21 cellular contexts compared by ENCODE assay signal in genomic region chr1:226073184-226073950, GRCh38. TPM values are rescaled to one million over a fixed set of nuclear protein-coding genes. Genes with fewer than 3 reads are reported as not detected.
A peak's percentile ranks its signal among the peaks of the same experiment; 100 is the strongest.
DNase-seq lines count a peak whose midpoint lies in the region; ATAC-seq, FAIRE-seq and TF ChIP-seq lines count a peak whose summit lies in the region.
"Had no signal": no experiment of that assay in that cellular context is flagged by ENCODE, and none has a peak within 500 bp of the region (broad histone marks: within the 10 kb centered on the region; RNA-seq: fewer than 3 reads in every experiment).

No MANE protein-coding gene starts in this region.

- TF ChIP-seq RAD21 in A549 (conservative IDR thresholded peaks at IDR 0.05 in 1 of 2, IDR thresholded peaks at IDR 0.05 in 1 of 2) = no peak

- no peak for ATAC-seq in A549
- ATAC-seq in activated naive CD4-positive, alpha-beta T cell treated with anti-CD3 and anti-CD28 coated beads, Interleukin-2, amount 50 U/mL, for 72 hours = no peak
- ATAC-seq: foreskin keratinocyte had no signal

- no peaks in the 10 kb centered on the region for H3K27me3 Mint-ChIP-seq in mesothelial cell of epicardium (ENCODE audit: low read depth)
- no peaks in the 10 kb centered on the region for H3K27me3 Mint-ChIP-seq in activated T-helper 1 cell treated with anti-CD3 and anti-CD28 coated beads, Interleukin-12 subunit alpha, Interleukin-12 subunit beta, Interleukin-2, Interleukin-4 antibody, amounts not matched to agents 30 ng/mL and 10 ng/mL and 1 ng/mL, durations not matched to agents 14 hours and 24 hours and 36 hours (ENCODE audit: insufficient read depth)
- H3K27me3 Mint-ChIP-seq: activated naive CD8-positive, alpha-beta T cell treated with anti-CD3 and anti-CD28 coated beads, Interleukin-2, amount 10 ng/mL, durations not matched to agents 7 days and 5 days; brain; CD4-positive, CD25-positive, alpha-beta regulatory T cell had no signal

- POLR2A ChIA-PET in A549 (lab: Yijun Ruan, JAX) = interaction anchor here (0.7 to 2.9 kb wide), 5 partner anchors 9 to 1661 kb away, joined by 3 to 18 read pairs (median 4); partner anchors contain the start of genes H3-3A, JMJD4 and SDE2

- peak overlapping the region; percentile 13 for H3K27ac Mint-ChIP-seq in mesothelial cell of epicardium
- no peak overlapping the region for H3K27ac Mint-ChIP-seq in activated naive CD4-positive, alpha-beta T cell treated with anti-CD3 and anti-CD28 coated beads, Interleukin-2, amount 50 U/mL, for 72 hours
- H3K27ac Mint-ChIP-seq in activated T-helper 1 cell treated with anti-CD3 and anti-CD28 coated beads, Interleukin-12 subunit alpha, Interleukin-12 subunit beta, Interleukin-2, Interleukin-4 antibody, amounts not matched to agents 30 ng/mL and 10 ng/mL and 1 ng/mL, durations not matched to agents 14 hours and 24 hours and 36 hours = no peak overlapping the region
- H3K27ac Mint-ChIP-seq: activated naive CD8-positive, alpha-beta T cell treated with anti-CD3 and anti-CD28 coated beads, Interleukin-2, amount 10 ng/mL, durations not matched to agents 7 days and 5 days had no signal

- FAIRE-seq in A549 (lab: Jason Lieb, UNC) = no peak
- FAIRE-seq in GM12892 (lab: Jason Lieb, UNC) = no peak
- FAIRE-seq in HTR-8/SVneo (lab: Jason Lieb, UNC) = no peak

- H3K4me2 ChIP-seq in A549 = no peak overlapping the region
- H3K4me2 ChIP-seq: KMS-11 had no signal

- no peak for DNase-seq in A549 (ENCODE audit: low read depth in 1 of 2, low spot score in 1 of 2)
- DNase-seq in GM12892 (ENCODE audit: insufficient read length) = no peak
- DNase-seq in SK-N-MC (ENCODE audit: low read depth, low spot score) = no peak
- DNase-seq in mesothelial cell of epicardium (ENCODE audit: low spot score in 2 of 2, unreplicated experiment in 2 of 2) = no peak
- no peak for DNase-seq in activated naive CD4-positive, alpha-beta T cell treated with anti-CD3 and anti-CD28 coated beads, Interleukin-2, amount 50 U/mL, for 72 hours (ENCODE audit: low spot score in 2 of 2)
- no peak for DNase-seq in activated T-helper 1 cell treated with anti-CD3 and anti-CD28 coated beads, Interleukin-12 subunit alpha, Interleukin-12 subunit beta, Interleukin-2, Interleukin-4 antibody, amounts not matched to agents 30 ng/mL and 10 ng/mL and 1 ng/mL, durations not matched to agents 14 hours and 24 hours and 36 hours (ENCODE audit: low spot score)
- no peak for DNase-seq in activated T-cell treated with anti-CD3 and anti-CD28 coated beads, Interleukin-2, amount 50 U/mL, for 1 hour
- no peak for DNase-seq in HTR-8/SVneo (ENCODE audit: insufficient read length, low spot score)
- DNase-seq: activated naive CD8-positive, alpha-beta T cell treated with anti-CD3 and anti-CD28 coated beads, Interleukin-2, amount 10 ng/mL, durations not matched to agents 7 days and 5 days; CD4-positive, CD25-positive, alpha-beta regulatory T cell; DND-41; foreskin keratinocyte; mesendoderm; NCI-H1105 treated with DMSO at 0.1 percent for 48 hours; retina; SHP77; T-helper 1 cell had no signal

- H3K36me3 Mint-ChIP-seq in mesothelial cell of epicardium = peaks cover 28% of the 10 kb centered on the region
- H3K36me3 Mint-ChIP-seq in activated naive CD4-positive, alpha-beta T cell treated with anti-CD3 and anti-CD28 coated beads, Interleukin-2, amount 50 U/mL, for 72 hours = peaks cover 7 to 43% of the 10 kb centered on the region in 2 donors
- peaks cover 30% of the 10 kb centered on the region for H3K36me3 Mint-ChIP-seq in activated T-helper 1 cell treated with anti-CD3 and anti-CD28 coated beads, Interleukin-12 subunit alpha, Interleukin-12 subunit beta, Interleukin-2, Interleukin-4 antibody, amounts not matched to agents 30 ng/mL and 10 ng/mL and 1 ng/mL, durations not matched to agents 14 hours and 24 hours and 36 hours (ENCODE audit: low read depth)

- TF ChIP-seq POLR2A in A549 (IDR thresholded peaks at IDR 0.05; ENCODE audit: low read length) = no peak
- TF ChIP-seq POLR2A in GM12892 (IDR thresholded peaks at IDR 0.05; ENCODE audit: low read depth, low read length) = peak; percentile 39; the same call in 1 of the 2 replicates

- no peaks in the 10 kb centered on the region for H3K9me3 Mint-ChIP-seq in mesothelial cell of epicardium
- no peaks in the 10 kb centered on the region for H3K9me3 Mint-ChIP-seq in activated naive CD4-positive, alpha-beta T cell treated with anti-CD3 and anti-CD28 coated beads, Interleukin-2, amount 50 U/mL, for 72 hours
- no peaks in the 10 kb centered on the region for H3K9me3 Mint-ChIP-seq in activated T-helper 1 cell treated with anti-CD3 and anti-CD28 coated beads, Interleukin-12 subunit alpha, Interleukin-12 subunit beta, Interleukin-2, Interleukin-4 antibody, amounts not matched to agents 30 ng/mL and 10 ng/mL and 1 ng/mL, durations not matched to agents 14 hours and 24 hours and 36 hours
- H3K9me3 Mint-ChIP-seq: activated naive CD8-positive, alpha-beta T cell treated with anti-CD3 and anti-CD28 coated beads, Interleukin-2, amount 10 ng/mL, durations not matched to agents 7 days and 5 days; brain; CD4-positive, CD25-positive, alpha-beta regulatory T cell had no signal

- H3K9me3 ChIP-seq in A549 (no peaks in the 10 kb centered on the region), SK-N-MC (ENCODE audit: low read depth, low read length) (no peaks in the 10 kb centered on the region)
- H3K9me3 ChIP-seq: suprapubic skin had no signal

- no peak overlapping the region for H3K4me3 ChIP-seq in A549
- H3K4me3 ChIP-seq in SK-N-MC = no peak overlapping the region
- H3K4me3 ChIP-seq: suprapubic skin had no signal

- H3K27ac ChIP-seq in A549 (no peak overlapping the region), SK-N-MC (peak overlapping the region; percentile 37; the same call in 1 of the 2 replicates)
- H3K27ac ChIP-seq: foreskin keratinocyte, KMS-11, suprapubic skin, VCaP had no signal

- intact Hi-C loops in activated T-helper 1 cell treated with anti-CD3 and anti-CD28 coated beads, Interleukin-12 subunit alpha, Interleukin-12 subunit beta, Interleukin-2, Interleukin-4 antibody, amounts not matched to agents 30 ng/mL and 10 ng/mL and 1 ng/mL, durations not matched to agents 14 hours and 24 hours and 36 hours (cut with micrococcal nuclease) = no loop called here

- no peak for TF ChIP-seq EP300 in A549 (IDR thresholded peaks at IDR 0.05)

- 59% methylated on average over 6 of the region's 6 CpGs for WGBS in A549 (ENCODE audit: missing lambda C conversion rate)

- TF ChIP-seq CTCF in A549 (IDR thresholded peaks at IDR 0.05) = no peak
- no peak for TF ChIP-seq CTCF in mesothelial cell of epicardium (IDR thresholded peaks at IDR 0.05; ENCODE audit: unreplicated experiment)

- no peaks in the 10 kb centered on the region for H3K4me1 ChIP-seq in A549
- H3K4me1 ChIP-seq: foreskin keratinocyte had no signal

- H3K4me1 Mint-ChIP-seq in mesothelial cell of epicardium = peaks cover 9% of the 10 kb centered on the region
- H3K4me1 Mint-ChIP-seq in activated T-helper 1 cell treated with anti-CD3 and anti-CD28 coated beads, Interleukin-12 subunit alpha, Interleukin-12 subunit beta, Interleukin-2, Interleukin-4 antibody, amounts not matched to agents 30 ng/mL and 10 ng/mL and 1 ng/mL, durations not matched to agents 14 hours and 24 hours and 36 hours (ENCODE audit: low read depth) = peaks cover 12% of the 10 kb centered on the region

- H3K36me3 ChIP-seq in SK-N-MC (ENCODE audit: insufficient read depth, low read length) = peaks cover 52% of the 10 kb centered on the region

- no peak overlapping the region for H3K9ac ChIP-seq in SK-N-MC (ENCODE audit: insufficient read length)
- H3K9ac ChIP-seq: KMS-11 had no signal

- no peak overlapping the region for H3K4me3 Mint-ChIP-seq in mesothelial cell of epicardium
- no peak overlapping the region for H3K4me3 Mint-ChIP-seq in activated T-helper 1 cell treated with anti-CD3 and anti-CD28 coated beads, Interleukin-12 subunit alpha, Interleukin-12 subunit beta, Interleukin-2, Interleukin-4 antibody, amounts not matched to agents 30 ng/mL and 10 ng/mL and 1 ng/mL, durations not matched to agents 14 hours and 24 hours and 36 hours
- H3K4me3 Mint-ChIP-seq: activated naive CD8-positive, alpha-beta T cell treated with anti-CD3 and anti-CD28 coated beads, Interleukin-2, amount 10 ng/mL, durations not matched to agents 7 days and 5 days; brain had no signal

- CTCF ChIA-PET in A549 (lab: Yijun Ruan, JAX) = interaction anchor here (0.6 to 7.8 kb wide), 7 partner anchors 8 to 47 kb away, joined by 3 to 75 read pairs (median 5); partner anchors contain the start of gene H3-3A

TF ChIP-seq in A549, 52 proteins besides CTCF, POLR2A, EP300 and RAD21:
- no peak for TF ChIP-seq ATOH8 (CRISPR knock-in tag; IDR thresholded peaks at IDR 0.05; ENCODE audit: low read depth)
- peak; percentile 23; the same call in 1 of the 2 replicates for TF ChIP-seq TP53 (CRISPR knock-in tag; IDR thresholded peaks at IDR 0.05)
- TF ChIP-seq ZFP36 (IDR thresholded peaks at IDR 0.05; ENCODE audit: borderline replicate concordance, partially characterized antibody) = no peak
- TF ChIP-seq NPAS2 (CRISPR knock-in tag; IDR thresholded peaks at IDR 0.05; ENCODE audit: borderline replicate concordance) = no peak
TF ChIP-seq in A549: peak in this region for 1.

RNA-seq across cellular contexts. Expression of gene H3-3A, which starts 10.9 kb away (rescaled TPM):
- polyA plus RNA-seq in A549 (2011; rRNA removed) (366 and 457 TPM in 2 replicates), A549 (2017; fragmentation: RNase III; extraction: RNeasy Plus Mini Kit Qiagen cat#74134 plus additional on column Dnase treatment) (451 to 534 TPM (median 530 TPM) in 3 replicates)
- polyA plus RNA-seq in A549 (2012; cell fraction: cytosol; rRNA removed) = 369 and 462 TPM in 2 replicates
- 137 and 170 TPM in 2 replicates for polyA plus RNA-seq in A549 (2012; cell fraction: nucleus; rRNA removed)
- polyA minus RNA-seq in A549 (2011; rRNA and poly(A)+ RNA removed) = 54.3 and 60.0 TPM in 2 replicates
- 266 TPM for polyA plus RNA-seq in GM12892 (2012; ENCODE audit: missing spikeins)
- total RNA-seq in mesothelial cell of epicardium = 796 to 806 TPM (median 800 TPM) in 3 replicates
- 100 to 1,000 TPM; 292 to 444 TPM for total RNA-seq in activated naive CD4-positive, alpha-beta T cell treated with anti-CD3 and anti-CD28 coated beads, Interleukin-2, amount 50 U/mL, for 72 hours
- 416 and 426 TPM in 2 replicates for total RNA-seq in activated T-helper 1 cell treated with anti-CD3 and anti-CD28 coated beads, Interleukin-12 subunit alpha, Interleukin-12 subunit beta, Interleukin-2, Interleukin-4 antibody, amounts not matched to agents 30 ng/mL and 10 ng/mL and 1 ng/mL, durations not matched to agents 14 hours and 24 hours and 36 hours
